Comparison of ENCODE assay signal across 1 cellular context in the genomic region with DNA sequence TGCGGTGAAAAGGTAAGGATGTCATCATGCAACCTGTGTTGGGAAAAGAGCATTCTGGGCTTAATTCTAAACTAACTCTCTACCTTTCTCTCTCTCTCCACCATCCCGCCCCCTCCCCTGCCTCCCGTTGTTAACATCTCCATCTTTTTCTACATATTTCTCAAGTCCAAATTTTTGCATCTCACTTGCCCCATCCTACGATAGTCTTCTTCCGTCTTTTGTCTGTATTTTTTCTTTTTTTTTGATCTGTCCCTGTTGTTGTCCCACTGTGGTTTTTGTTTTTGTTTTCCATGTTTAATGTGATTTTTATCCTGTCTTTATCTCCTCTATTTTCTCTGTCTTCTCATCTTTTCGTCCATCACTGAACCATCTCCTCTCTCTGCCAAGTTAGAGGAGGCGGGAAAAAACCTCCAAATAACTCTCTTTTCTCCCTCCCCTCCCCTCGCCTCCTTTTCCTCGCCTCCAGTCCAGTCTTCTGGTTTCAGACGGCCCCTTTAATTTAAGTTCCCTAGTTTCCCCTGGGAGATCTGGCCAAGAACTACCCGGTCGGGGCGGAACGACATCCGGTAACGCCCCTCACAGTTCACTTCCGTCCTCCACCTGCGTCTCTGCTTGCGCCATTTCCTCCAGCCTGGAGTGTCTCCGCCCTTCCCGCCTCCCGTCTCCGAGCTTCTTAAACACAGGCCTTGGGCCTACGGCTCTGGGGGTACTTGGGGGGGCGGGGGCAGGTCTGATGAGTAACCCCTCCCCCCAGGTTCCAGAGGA.
TF ChIP-seq lines count a peak whose summit lies in the region.

A gene with protein sequence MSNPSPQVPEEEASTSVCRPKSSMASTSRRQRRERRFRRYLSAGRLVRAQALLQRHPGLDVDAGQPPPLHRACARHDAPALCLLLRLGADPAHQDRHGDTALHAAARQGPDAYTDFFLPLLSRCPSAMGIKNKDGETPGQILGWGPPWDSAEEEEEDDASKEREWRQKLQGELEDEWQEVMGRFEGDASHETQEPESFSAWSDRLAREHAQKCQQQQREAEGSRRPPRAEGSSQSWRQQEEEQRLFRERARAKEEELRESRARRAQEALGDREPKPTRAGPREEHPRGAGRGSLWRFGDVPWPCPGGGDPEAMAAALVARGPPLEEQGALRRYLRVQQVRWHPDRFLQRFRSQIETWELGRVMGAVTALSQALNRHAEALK (plus strand): TSS at position 647 of the 765 bp plus-strand sequence. CDS start 87 bp downstream, at position 734.

TF ChIP-seq in HEK293, 187 proteins besides CTCF, POLR2A, EP300 and RAD21 (continued from another document and continues in another):
- TF ChIP-seq, protein P1, sequence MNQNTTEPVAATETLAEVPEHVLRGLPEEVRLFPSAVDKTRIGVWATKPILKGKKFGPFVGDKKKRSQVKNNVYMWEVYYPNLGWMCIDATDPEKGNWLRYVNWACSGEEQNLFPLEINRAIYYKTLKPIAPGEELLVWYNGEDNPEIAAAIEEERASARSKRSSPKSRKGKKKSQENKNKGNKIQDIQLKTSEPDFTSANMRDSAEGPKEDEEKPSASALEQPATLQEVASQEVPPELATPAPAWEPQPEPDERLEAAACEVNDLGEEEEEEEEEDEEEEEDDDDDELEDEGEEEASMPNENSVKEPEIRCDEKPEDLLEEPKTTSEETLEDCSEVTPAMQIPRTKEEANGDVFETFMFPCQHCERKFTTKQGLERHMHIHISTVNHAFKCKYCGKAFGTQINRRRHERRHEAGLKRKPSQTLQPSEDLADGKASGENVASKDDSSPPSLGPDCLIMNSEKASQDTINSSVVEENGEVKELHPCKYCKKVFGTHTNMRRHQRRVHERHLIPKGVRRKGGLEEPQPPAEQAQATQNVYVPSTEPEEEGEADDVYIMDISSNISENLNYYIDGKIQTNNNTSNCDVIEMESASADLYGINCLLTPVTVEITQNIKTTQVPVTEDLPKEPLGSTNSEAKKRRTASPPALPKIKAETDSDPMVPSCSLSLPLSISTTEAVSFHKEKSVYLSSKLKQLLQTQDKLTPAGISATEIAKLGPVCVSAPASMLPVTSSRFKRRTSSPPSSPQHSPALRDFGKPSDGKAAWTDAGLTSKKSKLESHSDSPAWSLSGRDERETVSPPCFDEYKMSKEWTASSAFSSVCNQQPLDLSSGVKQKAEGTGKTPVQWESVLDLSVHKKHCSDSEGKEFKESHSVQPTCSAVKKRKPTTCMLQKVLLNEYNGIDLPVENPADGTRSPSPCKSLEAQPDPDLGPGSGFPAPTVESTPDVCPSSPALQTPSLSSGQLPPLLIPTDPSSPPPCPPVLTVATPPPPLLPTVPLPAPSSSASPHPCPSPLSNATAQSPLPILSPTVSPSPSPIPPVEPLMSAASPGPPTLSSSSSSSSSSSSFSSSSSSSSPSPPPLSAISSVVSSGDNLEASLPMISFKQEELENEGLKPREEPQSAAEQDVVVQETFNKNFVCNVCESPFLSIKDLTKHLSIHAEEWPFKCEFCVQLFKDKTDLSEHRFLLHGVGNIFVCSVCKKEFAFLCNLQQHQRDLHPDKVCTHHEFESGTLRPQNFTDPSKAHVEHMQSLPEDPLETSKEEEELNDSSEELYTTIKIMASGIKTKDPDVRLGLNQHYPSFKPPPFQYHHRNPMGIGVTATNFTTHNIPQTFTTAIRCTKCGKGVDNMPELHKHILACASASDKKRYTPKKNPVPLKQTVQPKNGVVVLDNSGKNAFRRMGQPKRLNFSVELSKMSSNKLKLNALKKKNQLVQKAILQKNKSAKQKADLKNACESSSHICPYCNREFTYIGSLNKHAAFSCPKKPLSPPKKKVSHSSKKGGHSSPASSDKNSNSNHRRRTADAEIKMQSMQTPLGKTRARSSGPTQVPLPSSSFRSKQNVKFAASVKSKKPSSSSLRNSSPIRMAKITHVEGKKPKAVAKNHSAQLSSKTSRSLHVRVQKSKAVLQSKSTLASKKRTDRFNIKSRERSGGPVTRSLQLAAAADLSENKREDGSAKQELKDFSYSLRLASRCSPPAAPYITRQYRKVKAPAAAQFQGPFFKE (tag by site-specific recombination; IDR thresholded peaks at IDR 0.05; ENCODE audit: borderline replicate concordance), result no peak
- TF ChIP-seq, protein P2, sequence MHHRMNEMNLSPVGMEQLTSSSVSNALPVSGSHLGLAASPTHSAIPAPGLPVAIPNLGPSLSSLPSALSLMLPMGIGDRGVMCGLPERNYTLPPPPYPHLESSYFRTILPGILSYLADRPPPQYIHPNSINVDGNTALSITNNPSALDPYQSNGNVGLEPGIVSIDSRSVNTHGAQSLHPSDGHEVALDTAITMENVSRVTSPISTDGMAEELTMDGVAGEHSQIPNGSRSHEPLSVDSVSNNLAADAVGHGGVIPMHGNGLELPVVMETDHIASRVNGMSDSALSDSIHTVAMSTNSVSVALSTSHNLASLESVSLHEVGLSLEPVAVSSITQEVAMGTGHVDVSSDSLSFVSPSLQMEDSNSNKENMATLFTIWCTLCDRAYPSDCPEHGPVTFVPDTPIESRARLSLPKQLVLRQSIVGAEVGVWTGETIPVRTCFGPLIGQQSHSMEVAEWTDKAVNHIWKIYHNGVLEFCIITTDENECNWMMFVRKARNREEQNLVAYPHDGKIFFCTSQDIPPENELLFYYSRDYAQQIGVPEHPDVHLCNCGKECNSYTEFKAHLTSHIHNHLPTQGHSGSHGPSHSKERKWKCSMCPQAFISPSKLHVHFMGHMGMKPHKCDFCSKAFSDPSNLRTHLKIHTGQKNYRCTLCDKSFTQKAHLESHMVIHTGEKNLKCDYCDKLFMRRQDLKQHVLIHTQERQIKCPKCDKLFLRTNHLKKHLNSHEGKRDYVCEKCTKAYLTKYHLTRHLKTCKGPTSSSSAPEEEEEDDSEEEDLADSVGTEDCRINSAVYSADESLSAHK (tag by site-specific recombination; IDR thresholded peaks at IDR 0.05), result peak; percentile 43
- peak; percentile 77; the same call in 1 of the 2 replicates for TF ChIP-seq REPIN1 (tag by site-specific recombination; IDR thresholded peaks at IDR 0.05; ENCODE audit: low read depth)
- TF ChIP-seq, protein P3, sequence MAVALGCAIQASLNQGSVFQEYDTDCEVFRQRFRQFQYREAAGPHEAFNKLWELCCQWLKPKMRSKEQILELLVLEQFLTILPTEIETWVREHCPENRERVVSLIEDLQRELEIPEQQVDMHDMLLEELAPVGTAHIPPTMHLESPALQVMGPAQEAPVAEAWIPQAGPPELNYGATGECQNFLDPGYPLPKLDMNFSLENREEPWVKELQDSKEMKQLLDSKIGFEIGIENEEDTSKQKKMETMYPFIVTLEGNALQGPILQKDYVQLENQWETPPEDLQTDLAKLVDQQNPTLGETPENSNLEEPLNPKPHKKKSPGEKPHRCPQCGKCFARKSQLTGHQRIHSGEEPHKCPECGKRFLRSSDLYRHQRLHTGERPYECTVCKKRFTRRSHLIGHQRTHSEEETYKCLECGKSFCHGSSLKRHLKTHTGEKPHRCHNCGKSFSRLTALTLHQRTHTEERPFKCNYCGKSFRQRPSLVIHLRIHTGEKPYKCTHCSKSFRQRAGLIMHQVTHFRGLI (tag by site-specific recombination; IDR thresholded peaks at IDR 0.05), result peak; percentile 33; the same call in 1 of the 2 replicates
- TF ChIP-seq GLI4 (tag by site-specific recombination; IDR thresholded peaks at IDR 0.05), result no peak
- peak; percentile 43; the same call in 1 of the 2 replicates for TF ChIP-seq ZSCAN16 (tag by site-specific recombination; IDR thresholded peaks at IDR 0.05)
- TF ChIP-seq, protein P4, sequence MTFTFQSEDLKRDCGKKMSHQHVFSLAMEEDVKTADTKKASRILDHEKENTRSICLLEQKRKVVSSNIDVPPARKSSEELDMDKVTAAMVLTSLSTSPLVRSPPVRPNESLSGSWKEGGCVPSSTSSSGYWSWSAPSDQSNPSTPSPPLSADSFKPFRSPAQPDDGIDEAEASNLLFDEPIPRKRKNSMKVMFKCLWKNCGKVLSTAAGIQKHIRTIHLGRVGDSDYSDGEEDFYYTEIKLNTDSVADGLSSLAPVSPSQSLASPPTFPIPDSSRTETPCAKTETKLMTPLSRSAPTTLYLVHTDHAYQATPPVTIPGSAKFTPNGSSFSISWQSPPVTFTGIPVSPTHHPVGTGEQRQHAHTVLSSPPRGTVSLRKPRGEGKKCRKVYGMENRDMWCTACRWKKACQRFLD (tag by site-specific recombination; IDR thresholded peaks at IDR 0.05), result no peak
- no peak; the same call in 1 of the 2 replicates for TF ChIP-seq GLI2 (tag by site-specific recombination; IDR thresholded peaks at IDR 0.05; ENCODE audit: borderline replicate concordance, low read depth)
- TF ChIP-seq, protein P5, sequence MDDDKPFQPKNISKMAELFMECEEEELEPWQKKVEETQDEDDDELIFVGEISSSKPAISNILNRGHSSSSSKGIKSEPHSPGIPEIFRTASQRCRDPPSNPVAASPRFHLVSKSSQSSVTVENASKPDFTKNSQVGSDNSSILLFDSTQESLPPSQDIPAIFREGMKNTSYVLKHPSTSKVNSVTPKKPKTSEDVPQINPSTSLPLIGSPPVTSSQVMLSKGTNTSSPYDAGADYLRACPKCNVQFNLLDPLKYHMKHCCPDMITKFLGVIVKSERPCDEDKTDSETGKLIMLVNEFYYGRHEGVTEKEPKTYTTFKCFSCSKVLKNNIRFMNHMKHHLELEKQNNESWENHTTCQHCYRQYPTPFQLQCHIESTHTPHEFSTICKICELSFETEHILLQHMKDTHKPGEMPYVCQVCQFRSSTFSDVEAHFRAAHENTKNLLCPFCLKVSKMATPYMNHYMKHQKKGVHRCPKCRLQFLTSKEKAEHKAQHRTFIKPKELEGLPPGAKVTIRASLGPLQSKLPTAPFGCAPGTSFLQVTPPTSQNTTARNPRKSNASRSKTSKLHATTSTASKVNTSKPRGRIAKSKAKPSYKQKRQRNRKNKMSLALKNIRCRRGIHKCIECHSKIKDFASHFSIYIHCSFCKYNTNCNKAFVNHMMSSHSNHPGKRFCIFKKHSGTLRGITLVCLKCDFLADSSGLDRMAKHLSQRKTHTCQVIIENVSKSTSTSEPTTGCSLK (tag by site-specific recombination; IDR thresholded peaks at IDR 0.05), result no peak
- TF ChIP-seq, protein P6, sequence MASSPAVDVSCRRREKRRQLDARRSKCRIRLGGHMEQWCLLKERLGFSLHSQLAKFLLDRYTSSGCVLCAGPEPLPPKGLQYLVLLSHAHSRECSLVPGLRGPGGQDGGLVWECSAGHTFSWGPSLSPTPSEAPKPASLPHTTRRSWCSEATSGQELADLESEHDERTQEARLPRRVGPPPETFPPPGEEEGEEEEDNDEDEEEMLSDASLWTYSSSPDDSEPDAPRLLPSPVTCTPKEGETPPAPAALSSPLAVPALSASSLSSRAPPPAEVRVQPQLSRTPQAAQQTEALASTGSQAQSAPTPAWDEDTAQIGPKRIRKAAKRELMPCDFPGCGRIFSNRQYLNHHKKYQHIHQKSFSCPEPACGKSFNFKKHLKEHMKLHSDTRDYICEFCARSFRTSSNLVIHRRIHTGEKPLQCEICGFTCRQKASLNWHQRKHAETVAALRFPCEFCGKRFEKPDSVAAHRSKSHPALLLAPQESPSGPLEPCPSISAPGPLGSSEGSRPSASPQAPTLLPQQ (tag by site-specific recombination; IDR thresholded peaks at IDR 0.05), result peak; percentile 93
- TF ChIP-seq, protein P7, sequence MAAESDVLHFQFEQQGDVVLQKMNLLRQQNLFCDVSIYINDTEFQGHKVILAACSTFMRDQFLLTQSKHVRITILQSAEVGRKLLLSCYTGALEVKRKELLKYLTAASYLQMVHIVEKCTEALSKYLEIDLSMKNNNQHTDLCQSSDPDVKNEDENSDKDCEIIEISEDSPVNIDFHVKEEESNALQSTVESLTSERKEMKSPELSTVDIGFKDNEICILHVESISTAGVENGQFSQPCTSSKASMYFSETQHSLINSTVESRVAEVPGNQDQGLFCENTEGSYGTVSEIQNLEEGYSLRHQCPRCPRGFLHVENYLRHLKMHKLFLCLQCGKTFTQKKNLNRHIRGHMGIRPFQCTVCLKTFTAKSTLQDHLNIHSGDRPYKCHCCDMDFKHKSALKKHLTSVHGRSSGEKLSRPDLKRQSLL (tag by site-specific recombination; IDR thresholded peaks at IDR 0.05), result peak; percentile 35; the same call in 1 of the 2 replicates
- no peak for TF ChIP-seq ZNF548 (tag by site-specific recombination; IDR thresholded peaks at IDR 0.05)
- 0 out of 2 replicates have a peak, but pooled peaks have one; percentile 8 for TF ChIP-seq ZNF600 (tag by site-specific recombination; IDR thresholded peaks at IDR 0.05)
- TF ChIP-seq ZNF157 (tag by site-specific recombination; IDR thresholded peaks at IDR 0.05), result no peak
- TF ChIP-seq, protein P8, sequence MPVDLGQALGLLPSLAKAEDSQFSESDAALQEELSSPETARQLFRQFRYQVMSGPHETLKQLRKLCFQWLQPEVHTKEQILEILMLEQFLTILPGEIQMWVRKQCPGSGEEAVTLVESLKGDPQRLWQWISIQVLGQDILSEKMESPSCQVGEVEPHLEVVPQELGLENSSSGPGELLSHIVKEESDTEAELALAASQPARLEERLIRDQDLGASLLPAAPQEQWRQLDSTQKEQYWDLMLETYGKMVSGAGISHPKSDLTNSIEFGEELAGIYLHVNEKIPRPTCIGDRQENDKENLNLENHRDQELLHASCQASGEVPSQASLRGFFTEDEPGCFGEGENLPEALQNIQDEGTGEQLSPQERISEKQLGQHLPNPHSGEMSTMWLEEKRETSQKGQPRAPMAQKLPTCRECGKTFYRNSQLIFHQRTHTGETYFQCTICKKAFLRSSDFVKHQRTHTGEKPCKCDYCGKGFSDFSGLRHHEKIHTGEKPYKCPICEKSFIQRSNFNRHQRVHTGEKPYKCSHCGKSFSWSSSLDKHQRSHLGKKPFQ (tag by site-specific recombination; IDR thresholded peaks at IDR 0.05), result no peak
- TF ChIP-seq, protein P9, sequence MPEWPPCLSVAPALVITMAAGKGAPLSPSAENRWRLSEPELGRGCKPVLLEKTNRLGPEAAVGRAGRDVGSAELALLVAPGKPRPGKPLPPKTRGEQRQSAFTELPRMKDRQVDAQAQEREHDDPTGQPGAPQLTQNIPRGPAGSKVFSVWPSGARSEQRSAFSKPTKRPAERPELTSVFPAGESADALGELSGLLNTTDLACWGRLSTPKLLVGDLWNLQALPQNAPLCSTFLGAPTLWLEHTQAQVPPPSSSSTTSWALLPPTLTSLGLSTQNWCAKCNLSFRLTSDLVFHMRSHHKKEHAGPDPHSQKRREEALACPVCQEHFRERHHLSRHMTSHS (tag by site-specific recombination; IDR thresholded peaks at IDR 0.05), result no peak
- peak; percentile 90 for TF ChIP-seq GLIS2 (tag by site-specific recombination; IDR thresholded peaks at IDR 0.05)
- peak; percentile 98 for TF ChIP-seq KLF1 (tag by site-specific recombination; IDR thresholded peaks at IDR 0.05)
- TF ChIP-seq ZNF549 (tag by site-specific recombination; IDR thresholded peaks at IDR 0.05), result no peak
- TF ChIP-seq, protein P10, sequence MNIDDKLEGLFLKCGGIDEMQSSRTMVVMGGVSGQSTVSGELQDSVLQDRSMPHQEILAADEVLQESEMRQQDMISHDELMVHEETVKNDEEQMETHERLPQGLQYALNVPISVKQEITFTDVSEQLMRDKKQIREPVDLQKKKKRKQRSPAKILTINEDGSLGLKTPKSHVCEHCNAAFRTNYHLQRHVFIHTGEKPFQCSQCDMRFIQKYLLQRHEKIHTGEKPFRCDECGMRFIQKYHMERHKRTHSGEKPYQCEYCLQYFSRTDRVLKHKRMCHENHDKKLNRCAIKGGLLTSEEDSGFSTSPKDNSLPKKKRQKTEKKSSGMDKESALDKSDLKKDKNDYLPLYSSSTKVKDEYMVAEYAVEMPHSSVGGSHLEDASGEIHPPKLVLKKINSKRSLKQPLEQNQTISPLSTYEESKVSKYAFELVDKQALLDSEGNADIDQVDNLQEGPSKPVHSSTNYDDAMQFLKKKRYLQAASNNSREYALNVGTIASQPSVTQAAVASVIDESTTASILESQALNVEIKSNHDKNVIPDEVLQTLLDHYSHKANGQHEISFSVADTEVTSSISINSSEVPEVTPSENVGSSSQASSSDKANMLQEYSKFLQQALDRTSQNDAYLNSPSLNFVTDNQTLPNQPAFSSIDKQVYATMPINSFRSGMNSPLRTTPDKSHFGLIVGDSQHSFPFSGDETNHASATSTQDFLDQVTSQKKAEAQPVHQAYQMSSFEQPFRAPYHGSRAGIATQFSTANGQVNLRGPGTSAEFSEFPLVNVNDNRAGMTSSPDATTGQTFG (tag by site-specific recombination; IDR thresholded peaks at IDR 0.05; ENCODE audit: borderline replicate concordance), result no peak
- TF ChIP-seq KLF16 (tag by site-specific recombination; IDR thresholded peaks at IDR 0.05), result peak; percentile 97
